Comparison of ENCODE assay signal across 16 cellular contexts in genomic region chr1:1809489-1809888, GRCh38.
"Had no signal": no experiment of that assay in that cellular context is flagged by ENCODE, and none has a peak within 500 bp of the region (broad histone marks: within the 10 kb centered on the region; RNA-seq: fewer than 3 reads in every experiment).

No MANE protein-coding gene starts in this region.

- H3K27ac Mint-ChIP-seq: activated CD8-positive, alpha-beta T cell treated with anti-CD3 and anti-CD28 coated beads, Interleukin-2, amount 10 ng/mL, durations not matched to agents 7 days and 5 days; progenitor cell of endocrine pancreas had no signal

- H3K9me3 ChIP-seq: body of pancreas, lower lobe of right lung, transverse colon, vagina had no signal

- ATAC-seq: activated CD8-positive, alpha-beta T cell treated with anti-CD3 and anti-CD28 coated beads, Interleukin-2, amount 10 ng/mL, durations not matched to agents 7 days and 5 days; body of pancreas; foreskin keratinocyte; lower lobe of right lung; naive thymus-derived CD4-positive, alpha-beta T cell had no signal

- DNase-seq: activated CD4-positive, alpha-beta T cell treated with anti-CD3 and anti-CD28 coated beads for 1 hour; activated CD4-positive, alpha-beta T cell treated with anti-CD3 and anti-CD28 coated beads, Interleukin-2, amount 50 U/mL, for 1 hour; activated CD8-positive, alpha-beta T cell treated with anti-CD3 and anti-CD28 coated beads, Interleukin-2, amount 10 ng/mL, durations not matched to agents 7 days and 5 days; activated naive CD4-positive, alpha-beta T cell treated with Interleukin-2 at 50 U/mL for 16 hours; body of pancreas; dermis blood vessel endothelial cell; effector memory CD4-positive, alpha-beta T cell; foreskin keratinocyte; lower lobe of right lung; mesendoderm; naive thymus-derived CD4-positive, alpha-beta T cell; retina; stimulated activated CD4-positive, alpha-beta T cell treated with anti-CD3 and anti-CD28 coated beads, Interleukin-4, amount 100 ng/mL, for 24 hours; transverse colon had no signal

- H3K4me1 ChIP-seq: body of pancreas, foreskin keratinocyte, lower lobe of right lung, transverse colon, vagina had no signal

- H3K4me3 Mint-ChIP-seq: activated CD8-positive, alpha-beta T cell treated with anti-CD3 and anti-CD28 coated beads, Interleukin-2, amount 10 ng/mL, durations not matched to agents 7 days and 5 days; naive thymus-derived CD4-positive, alpha-beta T cell had no signal

- H3K4me3 ChIP-seq: body of pancreas, lower lobe of right lung, transverse colon, vagina had no signal

- H3K27ac ChIP-seq: body of pancreas, foreskin keratinocyte, lower lobe of right lung, transverse colon, vagina had no signal

- H3K27me3 Mint-ChIP-seq: naive thymus-derived CD4-positive, alpha-beta T cell; progenitor cell of endocrine pancreas had no signal

- H3K27me3 ChIP-seq: body of pancreas, foreskin keratinocyte, transverse colon, vagina had no signal
